ENCODE assay signal across 8 cellular contexts in genomic region chr11:792535-792821, GRCh38. TPM values are rescaled to one million over a fixed set of nuclear protein-coding genes. Genes with fewer than 3 reads are reported as not detected.
"Had no signal": no experiment of that assay in that cellular context is flagged by ENCODE, and none has a peak within 500 bp of the region (broad histone marks: within the 10 kb centered on the region; RNA-seq: fewer than 3 reads in every experiment).

No MANE protein-coding gene starts in this region.

- ATAC-seq: HepG2 had no signal

- DNase-seq: IMR-90, KBM-7, KG1 had no signal

- H3K27ac ChIP-seq: HL-60 had no signal

- FAIRE-seq: HepG2, HTR-8/SVneo had no signal

- H3K36me3 Mint-ChIP-seq: IgD-negative memory B cell had no signal

- H3K9me3 Mint-ChIP-seq: IgD-negative memory B cell had no signal

RNA-seq across cellular contexts. Expression of gene CEND1, which starts 2.6 kb away (rescaled TPM):
- total RNA-seq: HepG2, HT-29 had no signal
- polyA plus RNA-seq: HepG2 had no signal
